In the genomic region with DNA sequence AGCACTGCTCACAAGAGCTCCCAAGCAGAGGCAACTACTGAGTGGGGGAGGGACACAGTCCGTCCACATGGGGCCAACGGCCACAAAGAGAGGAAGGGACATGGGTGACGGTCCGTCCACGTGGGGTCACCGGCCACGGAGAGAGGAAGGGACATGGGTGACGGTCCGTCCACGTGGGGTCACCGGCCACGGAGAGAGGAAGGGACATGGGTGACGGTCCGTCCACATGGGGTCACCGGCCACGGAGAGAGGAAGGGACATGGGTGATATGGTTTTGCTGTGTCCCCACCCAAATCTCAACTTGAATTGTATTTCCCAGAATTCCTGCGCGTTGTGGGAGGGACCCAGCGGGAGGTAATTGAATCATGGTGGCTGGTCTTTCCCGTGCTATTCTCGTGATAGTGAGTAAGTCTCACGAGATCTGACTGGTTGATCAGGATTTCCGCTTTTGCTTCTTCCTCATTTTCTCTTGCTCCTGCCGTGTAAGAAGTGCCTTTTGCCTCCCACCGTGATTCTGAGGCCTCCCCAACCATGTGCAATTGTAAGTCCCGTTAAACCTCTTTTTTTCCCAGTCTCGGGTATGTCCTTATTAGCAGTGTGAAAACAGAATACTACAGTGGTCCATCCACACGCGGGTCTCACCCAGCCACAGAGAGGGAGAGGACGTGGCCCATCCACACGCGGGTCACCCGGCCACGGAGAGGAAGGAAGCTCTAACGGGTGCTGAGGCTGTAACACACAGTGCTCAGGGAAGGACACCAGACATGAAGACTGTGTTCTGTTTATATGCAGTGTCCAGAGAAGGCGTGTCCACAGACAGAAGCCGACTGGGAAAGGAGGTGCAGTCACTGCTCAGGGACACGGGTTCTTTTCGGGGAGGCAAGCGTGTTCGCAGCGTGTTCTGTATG, we compare ENCODE assay signal across 2 cellular contexts.
TF ChIP-seq lines count a peak whose summit lies in the region.

No MANE protein-coding gene starts in this region.

TF ChIP-seq in HCT116, 20 proteins besides CTCF, POLR2A, EP300 and RAD21 (continued from another document):
- TF ChIP-seq, protein P1, sequence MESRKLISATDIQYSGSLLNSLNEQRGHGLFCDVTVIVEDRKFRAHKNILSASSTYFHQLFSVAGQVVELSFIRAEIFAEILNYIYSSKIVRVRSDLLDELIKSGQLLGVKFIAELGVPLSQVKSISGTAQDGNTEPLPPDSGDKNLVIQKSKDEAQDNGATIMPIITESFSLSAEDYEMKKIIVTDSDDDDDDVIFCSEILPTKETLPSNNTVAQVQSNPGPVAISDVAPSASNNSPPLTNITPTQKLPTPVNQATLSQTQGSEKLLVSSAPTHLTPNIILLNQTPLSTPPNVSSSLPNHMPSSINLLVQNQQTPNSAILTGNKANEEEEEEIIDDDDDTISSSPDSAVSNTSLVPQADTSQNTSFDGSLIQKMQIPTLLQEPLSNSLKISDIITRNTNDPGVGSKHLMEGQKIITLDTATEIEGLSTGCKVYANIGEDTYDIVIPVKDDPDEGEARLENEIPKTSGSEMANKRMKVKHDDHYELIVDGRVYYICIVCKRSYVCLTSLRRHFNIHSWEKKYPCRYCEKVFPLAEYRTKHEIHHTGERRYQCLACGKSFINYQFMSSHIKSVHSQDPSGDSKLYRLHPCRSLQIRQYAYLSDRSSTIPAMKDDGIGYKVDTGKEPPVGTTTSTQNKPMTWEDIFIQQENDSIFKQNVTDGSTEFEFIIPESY (IDR thresholded peaks at IDR 0.05; ENCODE audit: extremely low read depth, insufficient replicate concordance, low read length): peak; percentile 95
TF ChIP-seq in HCT116: peak in this region for 4.

TF ChIP-seq in liver, 16 proteins besides CTCF, POLR2A, EP300 and RAD21:
- TF ChIP-seq, protein P1 (IDR thresholded peaks at IDR 0.05): peak; percentile 98
- TF ChIP-seq HNF4A (conservative IDR thresholded peaks at IDR 0.05) (no peak), EGR1 (IDR thresholded peaks at IDR 0.05; ENCODE audit: low read depth in 2 of 2) (no peak), NR2F2 (IDR thresholded peaks at IDR 0.05) (peak; percentile 33)
